ENCODE assay signal across 7 cellular contexts in the genomic region with DNA sequence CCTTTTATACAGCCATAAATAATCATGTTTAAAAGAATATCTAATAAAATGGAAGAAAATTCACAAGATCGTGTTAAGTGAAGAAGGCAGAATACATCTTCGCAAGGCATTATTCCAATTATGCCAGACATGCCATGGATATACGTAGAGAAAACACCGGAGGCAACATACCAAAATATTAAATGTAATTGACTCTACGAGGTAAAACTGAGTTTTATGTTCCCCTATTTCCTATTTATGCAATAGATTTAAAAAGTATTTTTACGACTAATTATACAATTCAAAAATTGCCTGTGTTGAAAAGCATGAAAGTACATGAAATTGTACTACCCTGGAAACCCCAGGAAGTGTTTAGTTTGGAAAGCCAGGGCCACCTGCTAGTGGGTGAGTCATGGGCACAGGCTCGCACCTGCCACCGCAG. TPM values are rescaled to one million over a fixed set of nuclear protein-coding genes. Genes with fewer than 3 reads are reported as not detected.
A peak's percentile ranks its signal among the peaks of the same experiment; 100 is the strongest.
DNase-seq lines count a peak whose midpoint lies in the region; ATAC-seq and TF ChIP-seq lines count a peak whose summit lies in the region.

No MANE protein-coding gene starts in this region.

- H3K4me3 ChIP-seq in GM12865 (ENCODE audit: low read depth, low read length) (peak overlapping the region; percentile 85), NB4 (ENCODE audit: low read depth, low read length) (peak overlapping the region; percentile 86)

- POLR2A ChIA-PET in naive thymus-derived CD8-positive, alpha-beta T cell (lab: Charles Lee), result interaction anchor here (0.7 to 7.3 kb wide), 12 partner anchors 10 to 642 kb away, joined by 3 to 96 read pairs (median 8); a partner anchor contains a TSS

- H3K4me3 Mint-ChIP-seq in chondrocyte (ENCODE audit: unreplicated experiment), result peak overlapping the region; percentile 67
- H3K4me3 Mint-ChIP-seq in naive thymus-derived CD8-positive, alpha-beta T cell, result peak overlapping the region; percentile 81 to 93 (median 90)

- H3K27ac Mint-ChIP-seq in chondrocyte (ENCODE audit: unreplicated experiment), result peak overlapping the region; percentile 74
- H3K27ac Mint-ChIP-seq in naive thymus-derived CD8-positive, alpha-beta T cell, result peak overlapping the region; percentile 90 to 98 (median 94)

- TF ChIP-seq POLR2A in NB4 (IDR thresholded peaks at IDR 0.05; ENCODE audit: extremely low read depth, insufficient read length), result no peak

- no peak for TF ChIP-seq CTCF in GM12865 (IDR thresholded peaks at IDR 0.05; ENCODE audit: insufficient read depth, low read depth, low read length, missing control alignments)
- TF ChIP-seq CTCF in NB4 (IDR thresholded peaks at IDR 0.05; ENCODE audit: low read depth, low read length), result no peak
- no peak for TF ChIP-seq CTCF in chondrocyte (IDR thresholded peaks at IDR 0.05)

- no peaks in the 10 kb centered on the region for H3K9me3 Mint-ChIP-seq in chondrocyte (ENCODE audit: low read depth)
- no peaks in the 10 kb centered on the region for H3K9me3 Mint-ChIP-seq in naive thymus-derived CD8-positive, alpha-beta T cell

- no peaks in the 10 kb centered on the region for H3K36me3 Mint-ChIP-seq in chondrocyte (ENCODE audit: low read depth)
- H3K36me3 Mint-ChIP-seq in naive thymus-derived CD8-positive, alpha-beta T cell, result peaks cover 0 to 10% (median 0%) of the 10 kb centered on the region in 3 donors

- H3K4me1 Mint-ChIP-seq in chondrocyte (ENCODE audit: low read depth), result peaks cover 29% of the 10 kb centered on the region
- peaks cover 24 to 66% (median 53%) of the 10 kb centered on the region in 4 donors for H3K4me1 Mint-ChIP-seq in naive thymus-derived CD8-positive, alpha-beta T cell

- no peaks in the 10 kb centered on the region for H3K27me3 Mint-ChIP-seq in chondrocyte (ENCODE audit: low read depth)
- no peaks in the 10 kb centered on the region for H3K27me3 Mint-ChIP-seq in naive thymus-derived CD8-positive, alpha-beta T cell

- peak; percentile 48 to 63 for ATAC-seq in naive thymus-derived CD8-positive, alpha-beta T cell
- ATAC-seq in GM21423 (IDR thresholded peaks at IDR 0.05; ENCODE audit: unreplicated experiment), result no peak

- DNase-seq in GM12865 (ENCODE audit: low read depth) (no peak), NB4 (ENCODE audit: low read depth) (no peak), chondrocyte (ENCODE audit: low spot score) (no peak), Ammon's horn (ENCODE audit: low spot score) (no peak), NCI-H524 treated with DMSO at 0.1 percent for 48 hours (lab: John Stamatoyannopoulos, UW) (no peak)
- no peak for DNase-seq in naive thymus-derived CD8-positive, alpha-beta T cell

RNA-seq across cellular contexts. Expression of a gene that starts 0.9 kb away (rescaled TPM):
- total RNA-seq in chondrocyte, result 59.5 to 65.8 TPM (median 63.4 TPM) in 3 replicates
- 100 to 1,000 TPM; 104 to 108 TPM for total RNA-seq in naive thymus-derived CD8-positive, alpha-beta T cell
- 10 to 100 TPM; 39.8 to 73.0 (median 49.8) TPM for polyA plus RNA-seq in naive thymus-derived CD8-positive, alpha-beta T cell

RNA-seq across cellular contexts. Expression of a gene that starts 11.4 kb away (rescaled TPM):
- 4.3 to 6.5 TPM (median 6.0 TPM) in 3 replicates for total RNA-seq in chondrocyte
- 1 to 10 TPM; 5.6 to 5.9 TPM for total RNA-seq in naive thymus-derived CD8-positive, alpha-beta T cell
- polyA plus RNA-seq in naive thymus-derived CD8-positive, alpha-beta T cell, result 1 to 10 TPM; 1.5 to 7.6 (median 3.1) TPM

RNA-seq across cellular contexts. Expression of a gene that starts 26.3 kb away (rescaled TPM):
- total RNA-seq in chondrocyte, result 1.4 to 1.9 TPM (median 1.8 TPM) in 3 replicates
- under 1 TPM in 1 of 2 experiments, not detected in 1; 0.29 TPM for total RNA-seq in naive thymus-derived CD8-positive, alpha-beta T cell
- not detected for polyA plus RNA-seq in naive thymus-derived CD8-positive, alpha-beta T cell

RNA-seq across cellular contexts. Expression of a gene that starts 44.3 kb away (rescaled TPM):
- total RNA-seq in chondrocyte, result 0.25 to 0.85 TPM in 2 of 3 replicates, not detected in the other
- 10 to 100 TPM in 1 of 2 experiments, 1 to 10 TPM in 1; 9.8 to 12.8 TPM for total RNA-seq in naive thymus-derived CD8-positive, alpha-beta T cell
- polyA plus RNA-seq in naive thymus-derived CD8-positive, alpha-beta T cell, result 1 to 10 TPM; 2.1 to 4.6 (median 3.5) TPM

RNA-seq across cellular contexts. Expression of a gene that starts 44.5 kb away (rescaled TPM):
- 1.5 to 1.7 TPM in 2 of 3 replicates, not detected in the other for total RNA-seq in chondrocyte
- 10 to 100 TPM; 13.8 to 16.0 TPM for total RNA-seq in naive thymus-derived CD8-positive, alpha-beta T cell
- 10 to 100 TPM; 17.8 to 34.3 (median 33.5) TPM for polyA plus RNA-seq in naive thymus-derived CD8-positive, alpha-beta T cell
